In the genomic region with DNA sequence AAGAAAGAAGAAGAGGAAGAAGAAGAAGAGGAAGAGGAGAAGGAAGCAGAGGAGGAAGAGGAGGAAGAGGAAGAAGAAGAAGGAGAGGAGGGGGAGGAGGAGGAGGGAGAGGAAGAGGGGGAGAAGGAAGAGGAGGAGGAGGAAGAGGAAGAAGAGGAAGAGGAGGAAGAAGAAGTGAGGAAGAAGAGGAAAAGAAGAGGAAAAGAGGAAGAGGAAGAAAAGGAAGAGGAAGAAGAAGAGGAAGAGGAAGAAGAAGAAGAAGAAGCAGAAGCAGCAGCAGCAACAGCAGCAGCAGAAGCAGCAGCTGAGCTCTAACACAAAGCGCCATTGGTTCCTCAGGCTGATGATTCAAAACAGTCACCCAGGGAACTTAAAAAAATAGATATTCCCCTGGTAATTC, we compare ENCODE assay signal across 31 cellular contexts.
"Had no signal": no experiment of that assay in that cellular context is flagged by ENCODE, and none has a peak within 500 bp of the region (broad histone marks: within the 10 kb centered on the region; RNA-seq: fewer than 3 reads in every experiment).

No MANE protein-coding gene starts in this region.

- H3K36me3 Mint-ChIP-seq: activated CD4-positive, alpha-beta memory T cell treated with anti-CD3 and anti-CD28 coated beads for 36 hours; natural killer cell treated with Interleukin-12 subunit alpha and Interleukin-12 subunit beta and Interleukin-15 and Interleukin-18, amount 100 ng/mL, for 72 hours had no signal

- H3K36me3 ChIP-seq: breast epithelium, esophagus muscularis mucosa, ovary, right lobe of liver, vagina, WERI-Rb-1 had no signal

- H3K4me2 ChIP-seq: hepatocyte had no signal

- H3K79me2 ChIP-seq: hepatocyte had no signal

- H3K9me3 ChIP-seq: breast epithelium, esophagus muscularis mucosa, gastroesophageal sphincter, left ventricle myocardium inferior, mucosa of descending colon, ovary, right lobe of liver, vagina had no signal

- H3K27ac Mint-ChIP-seq: activated CD4-positive, alpha-beta memory T cell treated with anti-CD3 and anti-CD28 coated beads for 36 hours; activated CD4-positive, alpha-beta T cell treated with anti-CD3 and anti-CD28 coated beads, Interleukin-2, amount 10 ng/mL, durations not matched to agents 24 days and 14 days; activated naive CD4-positive, alpha-beta T cell treated with anti-CD3 and anti-CD28 coated beads for 36 hours; activated T-helper 1 cell treated with anti-CD3 and anti-CD28 coated beads, Interleukin-12 subunit alpha, Interleukin-12 subunit beta, Interleukin-2, Interleukin-4 antibody, amounts not matched to agents 30 ng/mL and 10 ng/mL and 1 ng/mL, durations not matched to agents 14 hours and 24 hours and 36 hours; natural killer cell treated with Interleukin-12 subunit alpha and Interleukin-12 subunit beta and Interleukin-15 and Interleukin-18, amount 100 ng/mL, for 72 hours; progenitor cell of endocrine pancreas; stimulated activated naive CD8-positive, alpha-beta T cell treated with anti-CD3 and anti-CD28 coated beads, Interleukin-15, Interleukin-2, amounts not matched to agents 100 ng/mL and 50 ng/mL, for 24 hours; type B pancreatic cell had no signal

- H3K27ac ChIP-seq: breast epithelium, esophagus muscularis mucosa, gastroesophageal sphincter, hepatocyte, left ventricle myocardium inferior, ovary, right lobe of liver, vagina, WERI-Rb-1 had no signal

- H3K27me3 Mint-ChIP-seq: activated CD4-positive, alpha-beta memory T cell treated with anti-CD3 and anti-CD28 coated beads for 36 hours; progenitor cell of endocrine pancreas; stimulated activated naive CD8-positive, alpha-beta T cell treated with anti-CD3 and anti-CD28 coated beads, Interleukin-15, Interleukin-2, amounts not matched to agents 100 ng/mL and 50 ng/mL, for 24 hours; type B pancreatic cell had no signal

- H3K4me3 Mint-ChIP-seq: activated CD4-positive, alpha-beta memory T cell treated with anti-CD3 and anti-CD28 coated beads for 36 hours; activated CD4-positive, alpha-beta T cell treated with anti-CD3 and anti-CD28 coated beads, Interleukin-2, amount 10 ng/mL, durations not matched to agents 24 days and 14 days; activated naive CD4-positive, alpha-beta T cell treated with anti-CD3 and anti-CD28 coated beads for 36 hours; activated T-helper 1 cell treated with anti-CD3 and anti-CD28 coated beads, Interleukin-12 subunit alpha, Interleukin-12 subunit beta, Interleukin-2, Interleukin-4 antibody, amounts not matched to agents 30 ng/mL and 10 ng/mL and 1 ng/mL, durations not matched to agents 14 hours and 24 hours and 36 hours; natural killer cell treated with Interleukin-12 subunit alpha and Interleukin-12 subunit beta and Interleukin-15 and Interleukin-18, amount 100 ng/mL, for 72 hours; stimulated activated naive CD8-positive, alpha-beta T cell treated with anti-CD3 and anti-CD28 coated beads, Interleukin-15, Interleukin-2, amounts not matched to agents 100 ng/mL and 50 ng/mL, for 24 hours; type B pancreatic cell had no signal

- DNase-seq: activated CD4-positive, alpha-beta memory T cell treated with anti-CD3 and anti-CD28 coated beads for 36 hours; activated CD4-positive, alpha-beta T cell treated with anti-CD3 and anti-CD28 coated beads, Interleukin-2, amount 10 ng/mL, durations not matched to agents 24 days and 14 days; activated CD8-positive, alpha-beta memory T cell treated with anti-CD3 and anti-CD28 coated beads, Interleukin-2, amount 50 U/mL, for 4 hours; activated effector memory CD4-positive, alpha-beta T cell treated with anti-CD3 and anti-CD28 coated beads, Interleukin-2, amount 50 U/mL, for 16 hours; activated naive CD4-positive, alpha-beta T cell treated with anti-CD3 and anti-CD28 coated beads for 36 hours; activated T-cell treated with anti-CD3 and anti-CD28 coated beads, Interleukin-2, amount 50 U/mL, for 1 hour; amniotic stem cell; central memory CD4-positive, alpha-beta T cell; islet precursor cell; left ventricle myocardium inferior; mesendoderm; mucosa of descending colon; ovary; right lobe of liver; stimulated activated CD4-positive, alpha-beta T cell treated with anti-CD3 and anti-CD28 coated beads, Interleukin-12 subunit alpha, Interleukin-12 subunit beta, amount 100 ng/mL, for 4 hours; stimulated activated CD4-positive, alpha-beta T cell treated with anti-CD3 and anti-CD28 coated beads, Interleukin-4, amount 100 ng/mL, for 1 hour; substantia nigra; T-helper 9 cell; WERI-Rb-1 had no signal

- H3K27me3 ChIP-seq: breast epithelium, esophagus muscularis mucosa, gastroesophageal sphincter, hepatocyte, ovary, right lobe of liver, vagina had no signal

- H3K9me3 Mint-ChIP-seq: activated CD4-positive, alpha-beta memory T cell treated with anti-CD3 and anti-CD28 coated beads for 36 hours; activated CD4-positive, alpha-beta T cell treated with anti-CD3 and anti-CD28 coated beads, Interleukin-2, amount 10 ng/mL, durations not matched to agents 24 days and 14 days; activated naive CD4-positive, alpha-beta T cell treated with anti-CD3 and anti-CD28 coated beads for 36 hours; activated T-helper 1 cell treated with anti-CD3 and anti-CD28 coated beads, Interleukin-12 subunit alpha, Interleukin-12 subunit beta, Interleukin-2, Interleukin-4 antibody, amounts not matched to agents 30 ng/mL and 10 ng/mL and 1 ng/mL, durations not matched to agents 14 hours and 24 hours and 36 hours; natural killer cell treated with Interleukin-12 subunit alpha and Interleukin-12 subunit beta and Interleukin-15 and Interleukin-18, amount 100 ng/mL, for 72 hours; stimulated activated naive CD8-positive, alpha-beta T cell treated with anti-CD3 and anti-CD28 coated beads, Interleukin-15, Interleukin-2, amounts not matched to agents 100 ng/mL and 50 ng/mL, for 24 hours; type B pancreatic cell had no signal

- H3K4me1 Mint-ChIP-seq: activated CD4-positive, alpha-beta T cell treated with anti-CD3 and anti-CD28 coated beads, Interleukin-2, amount 10 ng/mL, durations not matched to agents 24 days and 14 days had no signal

- H3K4me1 ChIP-seq: breast epithelium, esophagus muscularis mucosa, gastroesophageal sphincter, left ventricle myocardium inferior, right lobe of liver, vagina had no signal

- ATAC-seq: activated CD4-positive, CD25-positive, alpha-beta regulatory T cell treated with anti-CD3 and anti-CD28 coated beads, Interleukin-2, amount 50 U/mL, for 24 hours; gastroesophageal sphincter; mucosa of descending colon; natural killer cell treated with Interleukin-12 subunit alpha and Interleukin-12 subunit beta and Interleukin-15 and Interleukin-18, amount 100 ng/mL, for 72 hours; right lobe of liver had no signal

- H3K4me3 ChIP-seq: breast epithelium, esophagus muscularis mucosa, gastroesophageal sphincter, hepatocyte, left ventricle myocardium inferior, lung, mucosa of descending colon, ovary, right lobe of liver, vagina had no signal

- H2AFZ ChIP-seq: hepatocyte had no signal
